Comparison of ENCODE assay signal across 3 cellular contexts in the genomic region with DNA sequence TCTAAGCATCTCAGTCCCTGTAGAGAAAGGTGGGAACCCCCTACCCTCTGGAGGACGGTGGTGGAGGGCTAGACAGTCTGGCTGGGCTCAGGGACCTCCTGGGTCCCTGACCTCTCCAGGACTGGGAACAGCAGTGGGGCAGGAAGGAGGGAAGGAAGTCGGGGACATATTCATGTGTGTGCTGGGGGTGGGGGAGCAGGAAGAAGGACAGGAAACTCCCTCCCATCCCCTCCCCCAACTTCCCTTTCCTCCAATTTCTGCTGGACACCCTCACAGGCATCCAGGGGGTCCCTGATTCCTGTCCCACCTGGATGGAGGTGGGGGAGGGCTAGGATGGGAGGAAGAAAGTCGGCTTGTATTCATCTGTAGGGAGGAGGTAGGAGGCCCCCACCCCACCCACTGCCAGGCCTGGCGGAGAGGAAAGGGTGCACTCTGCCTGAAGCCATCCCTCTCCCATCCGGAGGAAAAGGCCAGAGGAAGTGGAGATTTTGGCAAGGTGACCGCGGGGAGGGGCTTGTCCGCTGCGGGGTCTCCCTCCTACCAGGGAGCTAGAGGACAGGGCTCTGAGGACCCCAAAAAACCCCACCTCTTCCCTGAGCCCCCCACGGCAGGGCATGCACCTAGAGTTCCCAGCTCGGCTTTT.
TF ChIP-seq lines count a peak whose summit lies in the region.

No MANE protein-coding gene starts in this region.

TF ChIP-seq in SK-N-SH, 30 proteins besides CTCF, POLR2A, EP300 and RAD21:
- TF ChIP-seq, protein P1, sequence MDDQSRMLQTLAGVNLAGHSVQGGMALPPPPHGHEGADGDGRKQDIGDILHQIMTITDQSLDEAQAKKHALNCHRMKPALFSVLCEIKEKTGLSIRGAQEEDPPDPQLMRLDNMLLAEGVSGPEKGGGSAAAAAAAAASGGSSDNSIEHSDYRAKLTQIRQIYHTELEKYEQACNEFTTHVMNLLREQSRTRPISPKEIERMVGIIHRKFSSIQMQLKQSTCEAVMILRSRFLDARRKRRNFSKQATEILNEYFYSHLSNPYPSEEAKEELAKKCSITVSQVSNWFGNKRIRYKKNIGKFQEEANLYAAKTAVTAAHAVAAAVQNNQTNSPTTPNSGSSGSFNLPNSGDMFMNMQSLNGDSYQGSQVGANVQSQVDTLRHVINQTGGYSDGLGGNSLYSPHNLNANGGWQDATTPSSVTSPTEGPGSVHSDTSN (IDR thresholded peaks at IDR 0.05): no peak
- TF ChIP-seq RXRA (IDR thresholded peaks at IDR 0.05; ENCODE audit: borderline replicate concordance, low read depth) (no peak), TEAD4 (IDR thresholded peaks at IDR 0.05; ENCODE audit: borderline replicate concordance, insufficient read depth) (no peak), TCF12 (IDR thresholded peaks at IDR 0.05) (no peak), FOXM1 (IDR thresholded peaks at IDR 0.05; ENCODE audit: low read depth) (no peak), ZBTB33 (IDR thresholded peaks at IDR 0.05; ENCODE audit: borderline replicate concordance, low read depth) (no peak), NFIC (IDR thresholded peaks at IDR 0.05; ENCODE audit: borderline replicate concordance) (no peak), SMC3 (IDR thresholded peaks at IDR 0.05; ENCODE audit: low read depth, low read length) (no peak), MXI1 (IDR thresholded peaks at IDR 0.05; ENCODE audit: low read depth, low read length) (no peak), RFX5 (IDR thresholded peaks at IDR 0.05; ENCODE audit: low read length) (no peak), FOSL2 (IDR thresholded peaks at IDR 0.05; ENCODE audit: borderline replicate concordance, low read depth) (no peak), FOXJ3 (CRISPR knock-in tag; IDR thresholded peaks at IDR 0.05) (no peak)

TF ChIP-seq in SK-N-SH treated with all-trans-retinoic acid at 6 μM for 48 hours, 23 proteins besides CTCF, POLR2A, EP300 and RAD21:
- TF ChIP-seq ZC3H10 (CRISPR knock-in tag; IDR thresholded peaks at IDR 0.05) (no peak), ESRRG (CRISPR knock-in tag; IDR thresholded peaks at IDR 0.05) (no peak), TOX (CRISPR knock-in tag; IDR thresholded peaks at IDR 0.05; ENCODE audit: borderline replicate concordance) (no peak), TCF4 (CRISPR knock-in tag; IDR thresholded peaks at IDR 0.05; ENCODE audit: borderline replicate concordance) (no peak), ZFP30 (CRISPR knock-in tag; IDR thresholded peaks at IDR 0.05) (no peak), BACH2 (CRISPR knock-in tag; IDR thresholded peaks at IDR 0.05; ENCODE audit: borderline replicate concordance) (no peak)
- TF ChIP-seq, protein P2, sequence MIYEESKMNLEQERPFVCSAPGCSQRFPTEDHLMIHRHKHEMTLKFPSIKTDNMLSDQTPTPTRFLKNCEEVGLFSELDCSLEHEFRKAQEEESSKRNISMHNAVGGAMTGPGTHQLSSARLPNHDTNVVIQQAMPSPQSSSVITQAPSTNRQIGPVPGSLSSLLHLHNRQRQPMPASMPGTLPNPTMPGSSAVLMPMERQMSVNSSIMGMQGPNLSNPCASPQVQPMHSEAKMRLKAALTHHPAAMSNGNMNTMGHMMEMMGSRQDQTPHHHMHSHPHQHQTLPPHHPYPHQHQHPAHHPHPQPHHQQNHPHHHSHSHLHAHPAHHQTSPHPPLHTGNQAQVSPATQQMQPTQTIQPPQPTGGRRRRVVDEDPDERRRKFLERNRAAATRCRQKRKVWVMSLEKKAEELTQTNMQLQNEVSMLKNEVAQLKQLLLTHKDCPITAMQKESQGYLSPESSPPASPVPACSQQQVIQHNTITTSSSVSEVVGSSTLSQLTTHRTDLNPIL (CRISPR knock-in tag; IDR thresholded peaks at IDR 0.05; ENCODE audit: low read depth): no peak

TF ChIP-seq in H1, 55 proteins besides CTCF, POLR2A, EP300 and RAD21:
- TF ChIP-seq BACH1 (IDR thresholded peaks at IDR 0.05; ENCODE audit: low read length): no peak
- TF ChIP-seq TCF12 (IDR thresholded peaks at IDR 0.05; ENCODE audit: low read depth, low read length): no peak
- no peak for TF ChIP-seq MAFK (IDR thresholded peaks at IDR 0.05; ENCODE audit: low read depth, low read length)
- TF ChIP-seq BCL11A (IDR thresholded peaks at IDR 0.05; ENCODE audit: low read depth in 2 of 2, low read length in 2 of 2): no peak
- no peak for TF ChIP-seq KDM1A (IDR thresholded peaks at IDR 0.05; ENCODE audit: borderline replicate concordance, low read length)
- TF ChIP-seq SIX5 (IDR thresholded peaks at IDR 0.05; ENCODE audit: low read depth, low read length): no peak
- TF ChIP-seq SIN3A (conservative IDR thresholded peaks at IDR 0.05 in 1 of 2, IDR thresholded peaks at IDR 0.05 in 1 of 2; ENCODE audit: low read depth in 1 of 2, low read length in 2 of 2): no peak
- no peak for TF ChIP-seq JUND (IDR thresholded peaks at IDR 0.05; ENCODE audit: low read length)
- TF ChIP-seq FOSL1 (IDR thresholded peaks at IDR 0.05; ENCODE audit: insufficient read depth, low read depth, low read length): no peak
- no peak for TF ChIP-seq NANOG (IDR thresholded peaks at IDR 0.05; ENCODE audit: insufficient read depth, low read depth, low read length, poor library complexity, severe bottlenecking)
- no peak for TF ChIP-seq ATF2 (IDR thresholded peaks at IDR 0.05; ENCODE audit: low read length)
- TF ChIP-seq ASH2L (IDR thresholded peaks at IDR 0.05; ENCODE audit: low read length): no peak
- no peak for TF ChIP-seq HDAC2 (IDR thresholded peaks at IDR 0.05; ENCODE audit: borderline replicate concordance in 1 of 2, low read depth in 2 of 2, low read length in 2 of 2)
- no peak for TF ChIP-seq SP4 (IDR thresholded peaks at IDR 0.05; ENCODE audit: low read length)
- no peak for TF ChIP-seq TEAD4 (IDR thresholded peaks at IDR 0.05; ENCODE audit: low read depth, low read length)
- no peak for TF ChIP-seq SP1 (IDR thresholded peaks at IDR 0.05; ENCODE audit: low read depth, low read length)
- no peak for TF ChIP-seq NRF1 (IDR thresholded peaks at IDR 0.05; ENCODE audit: low read depth, low read length)
- no peak for TF ChIP-seq CREB1 (IDR thresholded peaks at IDR 0.05)
